2 cellular contexts compared by ENCODE assay signal in genomic region chr2:157839822-157840221, GRCh38.
TF ChIP-seq lines count a peak whose summit lies in the region.

No MANE protein-coding gene starts in this region.

TF ChIP-seq in GM23338, 12 proteins besides CTCF, POLR2A, EP300 and RAD21:
- TF ChIP-seq ZNF462 (CRISPR knock-in tag; IDR thresholded peaks at IDR 0.05) (no peak), NANOG (IDR thresholded peaks at IDR 0.05; ENCODE audit: borderline replicate concordance) (no peak), REST (IDR thresholded peaks at IDR 0.05; ENCODE audit: unreplicated experiment) (no peak), EZH2 (IDR thresholded peaks at IDR 0.05; ENCODE audit: low read depth, unreplicated experiment) (no peak), ZNF114 (CRISPR knock-in tag; IDR thresholded peaks at IDR 0.05) (no peak), JUNB (IDR thresholded peaks at IDR 0.05; ENCODE audit: unreplicated experiment) (no peak), STAT1 (IDR thresholded peaks at IDR 0.05; ENCODE audit: unreplicated experiment) (no peak), CREB1 (CRISPR knock-in tag; IDR thresholded peaks at IDR 0.05; ENCODE audit: low read depth) (no peak)
TF ChIP-seq in GM23338: peak in this region for 0.

TF ChIP-seq in K562, 482 proteins besides CTCF, POLR2A, EP300 and RAD21 (continued from another document):
- TF ChIP-seq ARID3A (IDR thresholded peaks at IDR 0.05; ENCODE audit: borderline replicate concordance, low read depth, low read length) (no peak), MXI1 (IDR thresholded peaks at IDR 0.05; ENCODE audit: low read depth, low read length) (no peak), CBX5 (IDR thresholded peaks at IDR 0.05; ENCODE audit: borderline replicate concordance, low read depth) (no peak), RBM17 (IDR thresholded peaks at IDR 0.05; ENCODE audit: borderline replicate concordance, low read depth, low read length) (no peak), NUFIP1 (IDR thresholded peaks at IDR 0.05; ENCODE audit: partially characterized antibody) (no peak), SP1 (CRISPR knock-in tag; IDR thresholded peaks at IDR 0.05) (0 out of 2 replicates have a peak, but pooled peaks have one; percentile 7), ZNF444 (CRISPR knock-in tag; IDR thresholded peaks at IDR 0.05) (no peak)
TF ChIP-seq in K562: peak in this region for 1.
